16 cellular contexts compared by ENCODE assay signal in genomic region chr15:64800476-64800875, GRCh38. TPM values are rescaled to one million over a fixed set of nuclear protein-coding genes. Genes with fewer than 3 reads are reported as not detected.
DNase-seq lines count a peak whose midpoint lies in the region; ATAC-seq and TF ChIP-seq lines count a peak whose summit lies in the region.
"Had no signal": no experiment of that assay in that cellular context is flagged by ENCODE, and none has a peak within 500 bp of the region (broad histone marks: within the 10 kb centered on the region; RNA-seq: fewer than 3 reads in every experiment).

No MANE protein-coding gene starts in this region.

- H3K27ac ChIP-seq in HCT116 (ENCODE audit: low read depth, low read length) (no peak overlapping the region), esophagus muscularis mucosa (replicated peaks in 1 of 4) (peak overlapping the region in 3 of 4 donors; percentile 80 to 86 (median 80)), rectal smooth muscle tissue (ENCODE audit: low read depth, low read length) (peak overlapping the region; percentile 55), caudate nucleus (ENCODE audit: low read depth, low read length) (no peak overlapping the region), mesenchymal stem cell (ENCODE audit: low read length, poor library complexity, severe bottlenecking) (no peak overlapping the region)
- H3K27ac ChIP-seq: C4-2B, GM23248, PC-9, RWPE1, SJSA1 had no signal

- no peaks in the 10 kb centered on the region for H3K27me3 ChIP-seq in HCT116 (ENCODE audit: insufficient read depth, low read length)
- H3K27me3 ChIP-seq in esophagus muscularis mucosa, result no peaks in the 10 kb centered on the region
- H3K27me3 ChIP-seq in rectal smooth muscle tissue (ENCODE audit: control insufficient read depth, insufficient read depth, low read length), result no peaks in the 10 kb centered on the region
- H3K27me3 ChIP-seq in mesenchymal stem cell (ENCODE audit: control insufficient read depth in 1 of 2, insufficient read depth in 1 of 2, low read length in 2 of 2), result peaks cover 0 to 3% of the 10 kb centered on the region in 2 experiments
- H3K27me3 ChIP-seq: SJSA1 had no signal

- H3K36me3 ChIP-seq in HCT116 (ENCODE audit: control insufficient read depth in 1 of 2, insufficient read depth in 2 of 2, low read length in 2 of 2) (no peaks in the 10 kb centered on the region), esophagus muscularis mucosa (no peaks in the 10 kb centered on the region), rectal smooth muscle tissue (ENCODE audit: control insufficient read depth, insufficient read depth, low read length) (no peaks in the 10 kb centered on the region), mesenchymal stem cell (ENCODE audit: control insufficient read depth in 1 of 2, insufficient read depth in 2 of 2, low read depth in 1 of 2, low read length in 2 of 2) (no peaks in the 10 kb centered on the region)
- H3K36me3 ChIP-seq: HAP-1, SJSA1 had no signal

- H3K9me3 Mint-ChIP-seq in activated CD8-positive, alpha-beta T cell treated with anti-CD3 and anti-CD28 coated beads for 36 hours, result no peaks in the 10 kb centered on the region

- H4K91ac ChIP-seq in mesenchymal stem cell (ENCODE audit: low read length), result no peak overlapping the region

- CTCF ChIA-PET in HCT116 (lab: Charles Lee), result interaction anchor here (2.3 kb wide), 1 partner anchor 9 kb away, joined by 14 read pairs; no protein-coding TSS in a partner anchor
- CTCF ChIA-PET in activated CD8-positive, alpha-beta T cell treated with anti-CD3 and anti-CD28 coated beads for 36 hours (lab: Charles Lee), result interaction anchor here (3.0 kb wide), 1 partner anchor 10 kb away, joined by 30 read pairs; no protein-coding TSS in a partner anchor

- H3K79me1 ChIP-seq in mesenchymal stem cell (replicated peaks; ENCODE audit: low read length, poor library complexity, severe bottlenecking), result no peaks in the 10 kb centered on the region

- H3K4ac ChIP-seq in mesenchymal stem cell (ENCODE audit: low read depth in 1 of 2, low read length in 2 of 2), result no peak overlapping the region

- H3K4me1 ChIP-seq in HCT116 (ENCODE audit: control insufficient read depth in 1 of 2, insufficient read depth in 2 of 2, low read length in 2 of 2), result peaks cover 9 to 21% of the 10 kb centered on the region in 2 experiments
- H3K4me1 ChIP-seq in esophagus muscularis mucosa, result peaks cover 7 to 27% (median 24%) of the 10 kb centered on the region in 4 donors
- peaks cover 5% of the 10 kb centered on the region for H3K4me1 ChIP-seq in rectal smooth muscle tissue (ENCODE audit: control insufficient read depth, insufficient read depth, low read length)
- peaks cover 4% of the 10 kb centered on the region for H3K4me1 ChIP-seq in mesenchymal stem cell (ENCODE audit: control insufficient read depth, insufficient read depth, low read depth, low read length)
- H3K4me1 ChIP-seq: HAP-1, SJSA1 had no signal

- no peak overlapping the region for H3K18ac ChIP-seq in mesenchymal stem cell (ENCODE audit: low read depth in 1 of 2, low read length in 2 of 2)

- H3K4me3 ChIP-seq in HCT116 (replicated peaks in 1 of 2; ENCODE audit: low read depth in 1 of 2, low read length in 2 of 2), result no peak overlapping the region
- no peak overlapping the region for H3K4me3 ChIP-seq in esophagus muscularis mucosa
- no peak overlapping the region for H3K4me3 ChIP-seq in rectal smooth muscle tissue (ENCODE audit: low read length)
- H3K4me3 ChIP-seq in mesenchymal stem cell (ENCODE audit: insufficient read depth in 1 of 2, low read depth in 1 of 2, low read length in 2 of 2), result no peak overlapping the region
- H3K4me3 ChIP-seq: GM23248, HAP-1, PC-9, SJSA1 had no signal

- TF ChIP-seq EP300 in esophagus muscularis mucosa (IDR thresholded peaks at IDR 0.05), result no peak

- no peaks in the 10 kb centered on the region for H3K36me3 Mint-ChIP-seq in activated CD8-positive, alpha-beta T cell treated with anti-CD3 and anti-CD28 coated beads for 36 hours (ENCODE audit: low read depth)

- H3K27me3 Mint-ChIP-seq in activated CD8-positive, alpha-beta T cell treated with anti-CD3 and anti-CD28 coated beads for 36 hours, result no peaks in the 10 kb centered on the region

- H3K9me3 ChIP-seq in HCT116 (ENCODE audit: control insufficient read depth in 1 of 2, insufficient read depth in 1 of 2, low read depth in 1 of 2, low read length in 2 of 2), result no peaks in the 10 kb centered on the region
- no peaks in the 10 kb centered on the region for H3K9me3 ChIP-seq in esophagus muscularis mucosa
- H3K9me3 ChIP-seq in mesenchymal stem cell (ENCODE audit: control insufficient read depth, low read length), result no peaks in the 10 kb centered on the region
- H3K9me3 ChIP-seq: SJSA1 had no signal

- TF ChIP-seq CTCF in HCT116 (IDR thresholded peaks at IDR 0.05 in 2 of 3, conservative IDR thresholded peaks at IDR 0.05 in 1 of 3; ENCODE audit: borderline replicate concordance in 1 of 3, insufficient read depth in 1 of 3, low read depth in 2 of 3, low read length in 2 of 3) (no peak), esophagus muscularis mucosa (IDR thresholded peaks at IDR 0.05) (no peak)
- no peak for TF ChIP-seq CTCF in activated CD8-positive, alpha-beta T cell treated with anti-CD3 and anti-CD28 coated beads for 36 hours (IDR thresholded peaks at IDR 0.05)

- no peaks in the 10 kb centered on the region for H4K20me1 ChIP-seq in HCT116 (ENCODE audit: insufficient read depth)

- H3K79me2 ChIP-seq in HCT116 (ENCODE audit: insufficient read depth, low read length), result no peaks in the 10 kb centered on the region

- H2BK5ac ChIP-seq in mesenchymal stem cell (ENCODE audit: low read depth, low read length, poor library complexity, severe bottlenecking), result no peak overlapping the region

- no peak overlapping the region for H3K23ac ChIP-seq in mesenchymal stem cell (ENCODE audit: low read length in 2 of 2)

- POLR2A ChIA-PET in HCT116 (lab: Charles Lee), result no interaction called here
- POLR2A ChIA-PET in activated CD8-positive, alpha-beta T cell treated with anti-CD3 and anti-CD28 coated beads for 36 hours (lab: Charles Lee), result no interaction called here

- H2BK15ac ChIP-seq in mesenchymal stem cell (ENCODE audit: low read depth, poor library complexity, severe bottlenecking), result no peak overlapping the region

- no peak overlapping the region for H2BK120ac ChIP-seq in mesenchymal stem cell (ENCODE audit: low read depth, low read length)

- no peak overlapping the region for H3K14ac ChIP-seq in mesenchymal stem cell (ENCODE audit: low read length in 2 of 2)

- no TSS peak for BruUV-seq in HCT116 (replicated peaks; lab: Mats Ljungman, UMichigan)

- H3K4me2 ChIP-seq in HCT116 (ENCODE audit: low read length) (peak overlapping the region; percentile 34), mesenchymal stem cell (ENCODE audit: low read length, poor library complexity, severe bottlenecking) (no peak overlapping the region)
- H3K4me2 ChIP-seq: PC-9 had no signal

- no peak for ATAC-seq in HCT116
- ATAC-seq in activated CD8-positive, alpha-beta T cell treated with anti-CD3 and anti-CD28 coated beads for 36 hours, result no peak

- H3K9me2 ChIP-seq in HCT116 (ENCODE audit: insufficient read depth), result no peaks in the 10 kb centered on the region

- no peak overlapping the region for H2BK12ac ChIP-seq in mesenchymal stem cell (ENCODE audit: low read length in 2 of 2)

- DNase-seq in HCT116 (ENCODE audit: low read depth, low spot score), result no peak
- DNase-seq in LoVo (ENCODE audit: low spot score), result peak; percentile 22
- no peak for DNase-seq in esophagus muscularis mucosa (ENCODE audit: extremely low spot score)
- no peak for DNase-seq in caudate nucleus (lab: John Stamatoyannopoulos, UW)
- no peak for DNase-seq in mesenchymal stem cell
- DNase-seq in activated CD8-positive, alpha-beta T cell treated with anti-CD3 and anti-CD28 coated beads for 36 hours, result no peak
- DNase-seq: AML-193, GM23248, NCI-H1694 treated with DMSO at 0.1 percent for 48 hours, NCI-H774 had no signal

- intact Hi-C loops in HCT116 (cut with micrococcal nuclease), result no loop called here
- intact Hi-C loops in esophagus muscularis mucosa (cut with DNase I), result no loop called here
- intact Hi-C loops in activated CD8-positive, alpha-beta T cell treated with anti-CD3 and anti-CD28 coated beads for 36 hours (cut with micrococcal nuclease), result no loop called here

- no peak overlapping the region for H4K8ac ChIP-seq in mesenchymal stem cell (ENCODE audit: low read length)

- H2AK5ac ChIP-seq in mesenchymal stem cell (ENCODE audit: low read length, severe bottlenecking), result no peak overlapping the region

- no peak overlapping the region for H3K4me3 Mint-ChIP-seq in activated CD8-positive, alpha-beta T cell treated with anti-CD3 and anti-CD28 coated beads for 36 hours

- TF ChIP-seq RAD21 in HCT116 (IDR thresholded peaks at IDR 0.05; ENCODE audit: low read depth), result no peak

- H2AFZ ChIP-seq in HCT116 (ENCODE audit: low read depth, low read length, poor library complexity, severe bottlenecking), result no peak overlapping the region
- H2AFZ ChIP-seq in mesenchymal stem cell (ENCODE audit: low read depth, low read length), result no peak overlapping the region
- H2AFZ ChIP-seq: GM23248, PC-9 had no signal

- H3K4me1 Mint-ChIP-seq in activated CD8-positive, alpha-beta T cell treated with anti-CD3 and anti-CD28 coated beads for 36 hours (ENCODE audit: low read depth), result no peaks in the 10 kb centered on the region

- RAD21 ChIA-PET in HCT116 (lab: Charles Lee; ENCODE audit: low non-redundant PET in 1 of 2, low total read pairs in 2 of 2, uncharacterized antibody in 2 of 2, unreplicated experiment in 2 of 2), result no interaction called here

- H3K9ac ChIP-seq in HCT116 (ENCODE audit: low read length) (no peak overlapping the region), rectal smooth muscle tissue (ENCODE audit: low read length) (no peak overlapping the region), mesenchymal stem cell (ENCODE audit: low read length) (no peak overlapping the region)
- H3K9ac ChIP-seq: GM23248 had no signal

- no peak for TF ChIP-seq POLR2A in HCT116 (IDR thresholded peaks at IDR 0.05; ENCODE audit: borderline replicate concordance, extremely low read depth, insufficient read depth, insufficient read length)
- no peak for TF ChIP-seq POLR2A in esophagus muscularis mucosa (IDR thresholded peaks at IDR 0.05; ENCODE audit: low read depth)

- no peak overlapping the region for H3K27ac Mint-ChIP-seq in activated CD8-positive, alpha-beta T cell treated with anti-CD3 and anti-CD28 coated beads for 36 hours

- 81% methylated on average over 2 of the region's 2 CpGs for WGBS in esophagus muscularis mucosa
- WGBS in mesenchymal stem cell, result 78% methylated on average over 2 of the region's 2 CpGs

RNA-seq across cellular contexts. Expression of gene PIF1, which starts 25.0 kb away (rescaled TPM):
- total RNA-seq in HCT116 (2021; ENCODE audit: unreplicated experiment) (34.9 TPM), esophagus muscularis mucosa (1 to 10 TPM in 3 of 4 donors, under 1 TPM in 1; 0.78 to 4.4 (median 2.0) TPM)
- 29.2 and 30.6 TPM in 2 replicates for polyA plus RNA-seq in HCT116 (2012)
- 0.94 TPM for polyA plus RNA-seq in mesenchymal stem cell (2013, experiment 1 of 2)
- polyA plus RNA-seq in mesenchymal stem cell (2013, experiment 2 of 2), result 1.0 TPM
- total RNA-seq in activated CD8-positive, alpha-beta T cell treated with anti-CD3 and anti-CD28 coated beads for 36 hours, result 10 to 100 TPM; 50.0 TPM

RNA-seq across cellular contexts. Expression of gene RBPMS2, which starts 25.1 kb away (rescaled TPM):
- 11.6 TPM for total RNA-seq in HCT116 (2021; ENCODE audit: unreplicated experiment)
- polyA plus RNA-seq in HCT116 (2012), result 7.8 and 9.5 TPM in 2 replicates
- total RNA-seq in esophagus muscularis mucosa, result 10 to 100 TPM; 27.2 to 64.1 (median 45.4) TPM
- polyA plus RNA-seq in mesenchymal stem cell (2013, experiment 1 of 2), result 23.8 TPM
- 24.0 TPM for polyA plus RNA-seq in mesenchymal stem cell (2013, experiment 2 of 2)
- total RNA-seq in activated CD8-positive, alpha-beta T cell treated with anti-CD3 and anti-CD28 coated beads for 36 hours, result not detected
- total RNA-seq: GM23248 had no signal

RNA-seq across cellular contexts. Expression of gene PLEKHO2, which starts 41.2 kb away (rescaled TPM):
- total RNA-seq in HCT116 (2021; ENCODE audit: unreplicated experiment) (8.0 TPM), esophagus muscularis mucosa (100 to 1,000 TPM in 1 of 4 donors, 10 to 100 TPM in 3; 41.5 to 103 (median 51.2) TPM)
- polyA plus RNA-seq in HCT116 (2012), result 6.3 and 7.2 TPM in 2 replicates
- 16.3 TPM for polyA plus RNA-seq in mesenchymal stem cell (2013, experiment 1 of 2)
- 17.0 TPM for polyA plus RNA-seq in mesenchymal stem cell (2013, experiment 2 of 2)
- total RNA-seq in activated CD8-positive, alpha-beta T cell treated with anti-CD3 and anti-CD28 coated beads for 36 hours, result 10 to 100 TPM; 10.1 to 10.4 TPM

Comparison
In these comparisons a context has a peak if more than half of its experiments do, and no peak if none do; other contexts are left out.
1. H3K27ac ChIP-seq: peak in esophagus muscularis mucosa (3 of 4) and rectal smooth muscle tissue (single experiment); none in HCT116 (single experiment), caudate nucleus (single experiment) and mesenchymal stem cell (single experiment).
2. RNA of gene RBPMS2, which starts 25.1 kb away (total RNA-seq): 27.2 to 64.1 TPM in esophagus muscularis mucosa and 11.6 TPM in HCT116 (single experiment); not detected in activated CD8-positive, alpha-beta T cell treated with anti-CD3 and anti-CD28 coated beads for 36 hours; every median in the first group is over 10 times any median in the second.